8 cellular contexts compared by ENCODE assay signal in genomic region chr13:95624020-95624419, GRCh38. TPM values are rescaled to one million over a fixed set of nuclear protein-coding genes. Genes with fewer than 3 reads are reported as not detected.
DNase-seq lines count a peak whose midpoint lies in the region; ATAC-seq lines count a peak whose summit lies in the region.

No MANE protein-coding gene starts in this region.

- no peaks in the 10 kb centered on the region for H3K9me3 Mint-ChIP-seq in activated naive CD8-positive, alpha-beta T cell treated with anti-CD3 and anti-CD28 coated beads for 36 hours
- no peaks in the 10 kb centered on the region for H3K9me3 Mint-ChIP-seq in stimulated activated naive B cell treated with anti-CD40 and anti-IgM and Interleukin-4, amounts not matched to agents 10 μg/mL and 1 μg/mL and 100 μg/mL, for 72 hours

- no peak overlapping the region for H3K4me3 Mint-ChIP-seq in activated naive CD8-positive, alpha-beta T cell treated with anti-CD3 and anti-CD28 coated beads for 36 hours
- H3K4me3 Mint-ChIP-seq in stimulated activated naive B cell treated with anti-CD40 and anti-IgM and Interleukin-4, amounts not matched to agents 10 μg/mL and 1 μg/mL and 100 μg/mL, for 72 hours: no peak overlapping the region

- H3K36me3 Mint-ChIP-seq in activated naive CD8-positive, alpha-beta T cell treated with anti-CD3 and anti-CD28 coated beads for 36 hours: no peaks in the 10 kb centered on the region
- no peaks in the 10 kb centered on the region for H3K36me3 Mint-ChIP-seq in stimulated activated naive B cell treated with anti-CD40 and anti-IgM and Interleukin-4, amounts not matched to agents 10 μg/mL and 1 μg/mL and 100 μg/mL, for 72 hours

- ATAC-seq in GM21423 (IDR thresholded peaks at IDR 0.05; ENCODE audit: unreplicated experiment): peak; percentile 58
- peak; percentile 34 to 55 for ATAC-seq in stimulated activated naive B cell treated with anti-CD40 and anti-IgM and Interleukin-4, amounts not matched to agents 10 μg/mL and 1 μg/mL and 100 μg/mL, for 72 hours (replicated peaks)

- peak; percentile 18 for DNase-seq in NCI-H345 (lab: John Stamatoyannopoulos, UW)
- DNase-seq in NCI-H345 treated with DMSO at 0.1 percent for 48 hours (lab: John Stamatoyannopoulos, UW; ENCODE audit: unreplicated experiment): no peak
- peak; percentile 25 for DNase-seq in MV-4-11 (lab: John Stamatoyannopoulos, UW)
- peak; percentile 12 for DNase-seq in activated naive CD8-positive, alpha-beta T cell treated with anti-CD3 and anti-CD28 coated beads for 36 hours
- DNase-seq in hepatic stellate cell (ENCODE audit: low spot score): peak; percentile 42
- DNase-seq in stimulated activated naive B cell treated with anti-CD40 and anti-IgM and Interleukin-4, amounts not matched to agents 10 μg/mL and 1 μg/mL and 100 μg/mL, for 72 hours: no peak
- no peak for DNase-seq in cortex of kidney (lab: John Stamatoyannopoulos, UW)

- peaks cover 13% of the 10 kb centered on the region for H3K27me3 Mint-ChIP-seq in activated naive CD8-positive, alpha-beta T cell treated with anti-CD3 and anti-CD28 coated beads for 36 hours
- peaks cover 12 to 46% of the 10 kb centered on the region in 2 donors for H3K27me3 Mint-ChIP-seq in stimulated activated naive B cell treated with anti-CD40 and anti-IgM and Interleukin-4, amounts not matched to agents 10 μg/mL and 1 μg/mL and 100 μg/mL, for 72 hours

- no peaks in the 10 kb centered on the region for H3K4me1 Mint-ChIP-seq in activated naive CD8-positive, alpha-beta T cell treated with anti-CD3 and anti-CD28 coated beads for 36 hours
- H3K4me1 Mint-ChIP-seq in stimulated activated naive B cell treated with anti-CD40 and anti-IgM and Interleukin-4, amounts not matched to agents 10 μg/mL and 1 μg/mL and 100 μg/mL, for 72 hours: no peaks in the 10 kb centered on the region

- H3K27ac Mint-ChIP-seq in activated naive CD8-positive, alpha-beta T cell treated with anti-CD3 and anti-CD28 coated beads for 36 hours: no peak overlapping the region
- no peak overlapping the region for H3K27ac Mint-ChIP-seq in stimulated activated naive B cell treated with anti-CD40 and anti-IgM and Interleukin-4, amounts not matched to agents 10 μg/mL and 1 μg/mL and 100 μg/mL, for 72 hours

RNA-seq across cellular contexts. Expression of gene DZIP1, which starts 20.5 kb away (rescaled TPM):
- 1 to 10 TPM in 1 of 2 experiments, under 1 TPM in 1; 0.36 to 1.1 TPM for total RNA-seq in activated naive CD8-positive, alpha-beta T cell treated with anti-CD3 and anti-CD28 coated beads for 36 hours

RNA-seq across cellular contexts. Expression of gene DNAJC3, which starts 52.9 kb away (rescaled TPM):
- 10 to 100 TPM; 19.1 to 19.6 TPM for total RNA-seq in activated naive CD8-positive, alpha-beta T cell treated with anti-CD3 and anti-CD28 coated beads for 36 hours

Comparison
In these comparisons a context has a peak if more than half of its experiments do, and no peak if none do; other contexts are left out.
1. DNase-seq: peak in NCI-H345 (single experiment), MV-4-11 (single experiment), activated naive CD8-positive, alpha-beta T cell treated with anti-CD3 and anti-CD28 coated beads for 36 hours (single experiment) and hepatic stellate cell (single experiment); none in NCI-H345 treated with DMSO at 0.1 percent for 48 hours (single experiment), stimulated activated naive B cell treated with anti-CD40 and anti-IgM and Interleukin-4, amounts not matched to agents 10 μg/mL and 1 μg/mL and 100 μg/mL, for 72 hours (single experiment) and cortex of kidney (single experiment).